Comparison of ENCODE assay signal across 16 cellular contexts in genomic region chr16:2253293-2253692, GRCh38. TPM values are rescaled to one million over a fixed set of nuclear protein-coding genes. Genes with fewer than 3 reads are reported as not detected.
DNase-seq lines count a peak whose midpoint lies in the region; ATAC-seq and TF ChIP-seq lines count a peak whose summit lies in the region.
"Had no signal": no experiment of that assay in that cellular context is flagged by ENCODE, and none has a peak within 500 bp of the region (broad histone marks: within the 10 kb centered on the region; RNA-seq: fewer than 3 reads in every experiment).

No MANE protein-coding gene starts in this region.

- H3K4me2 ChIP-seq in DOHH2 (ENCODE audit: low read length) (no peak overlapping the region), GM23338 (no peak overlapping the region)

- no peaks in the 10 kb centered on the region for H3K27me3 Mint-ChIP-seq in activated T-helper 1 cell treated with anti-CD3 and anti-CD28 coated beads, Interleukin-12 subunit alpha, Interleukin-12 subunit beta, Interleukin-2, Interleukin-4 antibody, amounts not matched to agents 30 ng/mL and 10 ng/mL and 1 ng/mL, durations not matched to agents 14 hours and 24 hours and 36 hours (ENCODE audit: insufficient read depth)
- peaks cover 12% of the 10 kb centered on the region for H3K27me3 Mint-ChIP-seq in GM23338 (ENCODE audit: insufficient read depth, low read depth, poor library complexity)

- H3K9me3 Mint-ChIP-seq in activated T-helper 1 cell treated with anti-CD3 and anti-CD28 coated beads, Interleukin-12 subunit alpha, Interleukin-12 subunit beta, Interleukin-2, Interleukin-4 antibody, amounts not matched to agents 30 ng/mL and 10 ng/mL and 1 ng/mL, durations not matched to agents 14 hours and 24 hours and 36 hours: no peaks in the 10 kb centered on the region
- no peaks in the 10 kb centered on the region for H3K9me3 Mint-ChIP-seq in GM23338

- no peak for DNase-seq in A673 (ENCODE audit: low spot score)
- no peak for DNase-seq in activated T-helper 1 cell treated with anti-CD3 and anti-CD28 coated beads, Interleukin-12 subunit alpha, Interleukin-12 subunit beta, Interleukin-2, Interleukin-4 antibody, amounts not matched to agents 30 ng/mL and 10 ng/mL and 1 ng/mL, durations not matched to agents 14 hours and 24 hours and 36 hours (ENCODE audit: low spot score)
- peak; percentile 36 for DNase-seq in lower lobe of right lung
- DNase-seq in foreskin melanocyte: no peak
- DNase-seq in GM23338 (ENCODE audit: low spot score): no peak
- no peak for DNase-seq in ecto neural progenitor cell (ENCODE audit: low spot score)
- no peak for DNase-seq in GM10266 (ENCODE audit: extremely low spot score)
- DNase-seq: DMS79 treated with DMSO at 0.1 percent for 48 hours; erythroblast; midbrain; NCI-H2081; stimulated activated CD4-positive, alpha-beta T cell treated with anti-CD3 and anti-CD28 coated beads, Interleukin-12 subunit alpha, Interleukin-12 subunit beta, amount 100 ng/mL, for 4 hours; T1000 had no signal

- H3K9me3 ChIP-seq in A673 (ENCODE audit: low read depth, low read length, poor library complexity, severe bottlenecking) (no peaks in the 10 kb centered on the region), DOHH2 (ENCODE audit: control insufficient read depth, insufficient read depth, low read length) (no peaks in the 10 kb centered on the region), lower lobe of right lung (no peaks in the 10 kb centered on the region)
- H3K9me3 ChIP-seq: suprapubic skin had no signal

- intact Hi-C loops in A673 (cut with micrococcal nuclease; ENCODE audit: unreplicated experiment): no loop called here
- intact Hi-C loops in activated T-helper 1 cell treated with anti-CD3 and anti-CD28 coated beads, Interleukin-12 subunit alpha, Interleukin-12 subunit beta, Interleukin-2, Interleukin-4 antibody, amounts not matched to agents 30 ng/mL and 10 ng/mL and 1 ng/mL, durations not matched to agents 14 hours and 24 hours and 36 hours (cut with micrococcal nuclease): no loop called here
- intact Hi-C loops in lower lobe of right lung (cut with DNase I): no loop called here

- POLR2A ChIA-PET in A673 (lab: Charles Lee; ENCODE audit: low non-redundant PET): interaction anchor here (0.6 kb wide), 1 partner anchor 190 kb away, joined by 3 read pairs; no protein-coding TSS in a partner anchor

- H4K20me1 ChIP-seq in DOHH2 (ENCODE audit: control insufficient read depth, insufficient read depth, low read depth, low read length): 0 out of 2 replicates have a peak, but pooled peaks cover 9% of the 10 kb centered on the region
- H4K20me1 ChIP-seq in GM23338 (replicated peaks; ENCODE audit: insufficient read depth): peaks cover 34% of the 10 kb centered on the region

- H3K4me3 ChIP-seq in A673 (ENCODE audit: low read depth, low read length, poor library complexity, severe bottlenecking) (no peak overlapping the region), DOHH2 (ENCODE audit: low read length) (no peak overlapping the region), lower lobe of right lung (no peak overlapping the region), GM23338 (no peak overlapping the region)
- H3K4me3 ChIP-seq: suprapubic skin had no signal

- H3K4me1 ChIP-seq in A673 (ENCODE audit: insufficient read depth, low read length, poor library complexity, severe bottlenecking): peaks cover 18% of the 10 kb centered on the region
- peaks cover 27% of the 10 kb centered on the region for H3K4me1 ChIP-seq in DOHH2 (ENCODE audit: control insufficient read depth, low read length)
- peaks cover 20% of the 10 kb centered on the region for H3K4me1 ChIP-seq in lower lobe of right lung
- H3K4me1 ChIP-seq in GM23338 (ENCODE audit: insufficient read depth): peaks cover 11% of the 10 kb centered on the region; the same call in 1 of the 2 replicates

- H3K36me3 Mint-ChIP-seq in activated T-helper 1 cell treated with anti-CD3 and anti-CD28 coated beads, Interleukin-12 subunit alpha, Interleukin-12 subunit beta, Interleukin-2, Interleukin-4 antibody, amounts not matched to agents 30 ng/mL and 10 ng/mL and 1 ng/mL, durations not matched to agents 14 hours and 24 hours and 36 hours (ENCODE audit: low read depth): peaks cover 38% of the 10 kb centered on the region
- H3K36me3 Mint-ChIP-seq in GM23338 (ENCODE audit: low read depth): peaks cover 78% of the 10 kb centered on the region

- H3F3A ChIP-seq in DOHH2 (ENCODE audit: control insufficient read depth, insufficient read depth): peaks cover 43% of the 10 kb centered on the region
- H3F3A ChIP-seq in GM23338 (replicated peaks; ENCODE audit: low read depth): peaks cover 63% of the 10 kb centered on the region

- H3K4me1 Mint-ChIP-seq in activated T-helper 1 cell treated with anti-CD3 and anti-CD28 coated beads, Interleukin-12 subunit alpha, Interleukin-12 subunit beta, Interleukin-2, Interleukin-4 antibody, amounts not matched to agents 30 ng/mL and 10 ng/mL and 1 ng/mL, durations not matched to agents 14 hours and 24 hours and 36 hours (ENCODE audit: low read depth): peaks cover 13% of the 10 kb centered on the region
- H3K4me1 Mint-ChIP-seq in GM23338: peaks cover 12% of the 10 kb centered on the region

- no peaks in the 10 kb centered on the region for H3K27me3 ChIP-seq in A673 (replicated peaks; ENCODE audit: insufficient read depth, low read depth, low read length, poor library complexity)
- no peaks in the 10 kb centered on the region for H3K27me3 ChIP-seq in DOHH2 (ENCODE audit: control insufficient read depth, low read length)
- H3K27me3 ChIP-seq in lower lobe of right lung (ENCODE audit: low read depth): no peaks in the 10 kb centered on the region
- H3K27me3 ChIP-seq in GM23338 (ENCODE audit: insufficient read depth): no peaks in the 10 kb centered on the region
- H3K27me3 ChIP-seq: suprapubic skin had no signal

- ATAC-seq in lower lobe of right lung: no peak
- ATAC-seq in GM23338: no peak

- TSS peak; percentile 23 for BruUV-seq in A673 (replicated peaks; lab: Mats Ljungman, UMichigan)

- peaks cover 55% of the 10 kb centered on the region for H3K36me3 ChIP-seq in A673 (ENCODE audit: insufficient read depth, low read length, poor library complexity, severe bottlenecking)
- H3K36me3 ChIP-seq in DOHH2 (ENCODE audit: control insufficient read depth, low read length): peaks cover 71% of the 10 kb centered on the region
- peaks cover 61% of the 10 kb centered on the region for H3K36me3 ChIP-seq in lower lobe of right lung
- peaks cover 40% of the 10 kb centered on the region for H3K36me3 ChIP-seq in GM23338 (ENCODE audit: insufficient read depth)

- CTCF ChIA-PET in A673 (lab: Charles Lee): no interaction called here

- H2AFZ ChIP-seq in GM23338: no peak overlapping the region
- H2AFZ ChIP-seq: parathyroid adenoma had no signal

- H3K4me3 Mint-ChIP-seq in activated T-helper 1 cell treated with anti-CD3 and anti-CD28 coated beads, Interleukin-12 subunit alpha, Interleukin-12 subunit beta, Interleukin-2, Interleukin-4 antibody, amounts not matched to agents 30 ng/mL and 10 ng/mL and 1 ng/mL, durations not matched to agents 14 hours and 24 hours and 36 hours: no peak overlapping the region
- no peak overlapping the region; the same call in 2 of the 3 replicates for H3K4me3 Mint-ChIP-seq in GM23338

- peaks cover 44% of the 10 kb centered on the region for H3K79me2 ChIP-seq in DOHH2 (ENCODE audit: control insufficient read depth, low read length)
- peaks cover 42% of the 10 kb centered on the region for H3K79me2 ChIP-seq in GM23338 (replicated peaks; ENCODE audit: insufficient read depth)

- H3K9me2 ChIP-seq in DOHH2 (replicated peaks; ENCODE audit: control insufficient read depth, low read length): no peaks in the 10 kb centered on the region
- no peaks in the 10 kb centered on the region for H3K9me2 ChIP-seq in GM23338 (ENCODE audit: insufficient read depth)

- H3K27ac Mint-ChIP-seq in activated T-helper 1 cell treated with anti-CD3 and anti-CD28 coated beads, Interleukin-12 subunit alpha, Interleukin-12 subunit beta, Interleukin-2, Interleukin-4 antibody, amounts not matched to agents 30 ng/mL and 10 ng/mL and 1 ng/mL, durations not matched to agents 14 hours and 24 hours and 36 hours: peak overlapping the region; percentile 48
- no peak overlapping the region; the same call in 1 of the 2 replicates for H3K27ac Mint-ChIP-seq in GM23338

- no peak for TF ChIP-seq CTCF in A673 (conservative IDR thresholded peaks at IDR 0.05; ENCODE audit: low read depth, low read length)
- TF ChIP-seq CTCF in DOHH2 (IDR thresholded peaks at IDR 0.05; ENCODE audit: low read depth, low read length, poor library complexity, severe bottlenecking): no peak
- TF ChIP-seq CTCF in lower lobe of right lung (IDR thresholded peaks at IDR 0.05): no peak
- no peak for TF ChIP-seq CTCF in GM23338 (conservative IDR thresholded peaks at IDR 0.05; ENCODE audit: low read depth in 2 of 2)
- TF ChIP-seq CTCF in GM10266 (IDR thresholded peaks at IDR 0.05; ENCODE audit: control insufficient read depth, insufficient read depth, low read depth, missing control alignments): no peak

- no peak overlapping the region for H3K27ac ChIP-seq in A673 (ENCODE audit: low read depth, low read length, poor library complexity, severe bottlenecking)
- H3K27ac ChIP-seq in DOHH2 (ENCODE audit: low read depth, low read length): peak overlapping the region; percentile 68
- H3K27ac ChIP-seq in lower lobe of right lung: no peak overlapping the region
- no peak overlapping the region; the same call in 1 of the 2 replicates for H3K27ac ChIP-seq in GM23338 (ENCODE audit: low read depth)
- H3K27ac ChIP-seq: parathyroid adenoma, suprapubic skin had no signal

RNA-seq across cellular contexts. Expression of gene ECI1, which starts 1.9 kb away (rescaled TPM):
- total RNA-seq in A673 (2021): 55.3 and 83.6 TPM in 2 replicates
- total RNA-seq in activated T-helper 1 cell treated with anti-CD3 and anti-CD28 coated beads, Interleukin-12 subunit alpha, Interleukin-12 subunit beta, Interleukin-2, Interleukin-4 antibody, amounts not matched to agents 30 ng/mL and 10 ng/mL and 1 ng/mL, durations not matched to agents 14 hours and 24 hours and 36 hours: 35.5 and 36.5 TPM in 2 replicates
- 50.4 TPM for total RNA-seq in lower lobe of right lung
- total RNA-seq in GM23338 (2014; rRNA removed; shearing (Covaris generic)): 117 and 118 TPM in 2 replicates
- 143 and 152 TPM in 2 replicates for polyA plus RNA-seq in GM23338 (2016; fragmentation: Nextera tagmentation; extraction: Ambion mirVana)

RNA-seq across cellular contexts. Expression of gene RNPS1, which starts 14.6 kb away (rescaled TPM):
- total RNA-seq in A673 (2021) (345 and 365 TPM in 2 replicates), lower lobe of right lung (98.6 TPM)
- total RNA-seq in activated T-helper 1 cell treated with anti-CD3 and anti-CD28 coated beads, Interleukin-12 subunit alpha, Interleukin-12 subunit beta, Interleukin-2, Interleukin-4 antibody, amounts not matched to agents 30 ng/mL and 10 ng/mL and 1 ng/mL, durations not matched to agents 14 hours and 24 hours and 36 hours: 398 and 403 TPM in 2 replicates
- 372 and 384 TPM in 2 replicates for total RNA-seq in GM23338 (2014; rRNA removed; shearing (Covaris generic))
- 298 and 315 TPM in 2 replicates for polyA plus RNA-seq in GM23338 (2016; fragmentation: Nextera tagmentation; extraction: Ambion mirVana)

RNA-seq across cellular contexts. Expression of gene DNASE1L2, which starts 17.0 kb away (rescaled TPM):
- total RNA-seq in A673 (2021) (2.7 and 3.1 TPM in 2 replicates), lower lobe of right lung (2.0 TPM)
- 1.6 and 2.2 TPM in 2 replicates for total RNA-seq in activated T-helper 1 cell treated with anti-CD3 and anti-CD28 coated beads, Interleukin-12 subunit alpha, Interleukin-12 subunit beta, Interleukin-2, Interleukin-4 antibody, amounts not matched to agents 30 ng/mL and 10 ng/mL and 1 ng/mL, durations not matched to agents 14 hours and 24 hours and 36 hours
- total RNA-seq in GM23338 (2014; rRNA removed; shearing (Covaris generic)): 0.66 TPM in 1 of 2 replicates, not detected in the other
- polyA plus RNA-seq in GM23338 (2016; fragmentation: Nextera tagmentation; extraction: Ambion mirVana): 0.23 and 0.42 TPM in 2 replicates

RNA-seq across cellular contexts. Expression of gene E4F1, which starts 29.9 kb away (rescaled TPM):
- total RNA-seq in A673 (2021) (36.0 and 41.6 TPM in 2 replicates), lower lobe of right lung (21.0 TPM)
- 35.6 and 37.4 TPM in 2 replicates for total RNA-seq in activated T-helper 1 cell treated with anti-CD3 and anti-CD28 coated beads, Interleukin-12 subunit alpha, Interleukin-12 subunit beta, Interleukin-2, Interleukin-4 antibody, amounts not matched to agents 30 ng/mL and 10 ng/mL and 1 ng/mL, durations not matched to agents 14 hours and 24 hours and 36 hours
- 42.0 and 45.5 TPM in 2 replicates for total RNA-seq in GM23338 (2014; rRNA removed; shearing (Covaris generic))
- 22.6 and 22.7 TPM in 2 replicates for polyA plus RNA-seq in GM23338 (2016; fragmentation: Nextera tagmentation; extraction: Ambion mirVana)

RNA-seq across cellular contexts. Expression of gene PGP, which starts 38.7 kb away (rescaled TPM):
- 26.5 TPM in 2 replicates for total RNA-seq in A673 (2021)
- total RNA-seq in activated T-helper 1 cell treated with anti-CD3 and anti-CD28 coated beads, Interleukin-12 subunit alpha, Interleukin-12 subunit beta, Interleukin-2, Interleukin-4 antibody, amounts not matched to agents 30 ng/mL and 10 ng/mL and 1 ng/mL, durations not matched to agents 14 hours and 24 hours and 36 hours: 37.2 and 37.7 TPM in 2 replicates
- total RNA-seq in lower lobe of right lung: 13.3 TPM
- total RNA-seq in GM23338 (2014; rRNA removed; shearing (Covaris generic)): 59.3 and 80.3 TPM in 2 replicates
- polyA plus RNA-seq in GM23338 (2016; fragmentation: Nextera tagmentation; extraction: Ambion mirVana): 44.4 and 52.1 TPM in 2 replicates
